ENCODE assay signal across 25 cellular contexts in genomic region chr6:112846711-112847110, GRCh38.
A peak's percentile ranks its signal among the peaks of the same experiment; 100 is the strongest.
DNase-seq lines count a peak whose midpoint lies in the region; TF ChIP-seq lines count a peak whose summit lies in the region.
"Had no signal": no experiment of that assay in that cellular context is flagged by ENCODE, and none has a peak within 500 bp of the region (broad histone marks: within the 10 kb centered on the region; RNA-seq: fewer than 3 reads in every experiment).

No MANE protein-coding gene starts in this region.

- peaks cover 10% of the 10 kb centered on the region for H3K36me3 Mint-ChIP-seq in osteocyte (ENCODE audit: unreplicated experiment)
- H3K36me3 Mint-ChIP-seq: CD4-positive, CD25-positive, alpha-beta regulatory T cell had no signal

- no peaks in the 10 kb centered on the region for H3K27me3 Mint-ChIP-seq in osteocyte (ENCODE audit: unreplicated experiment)
- H3K27me3 Mint-ChIP-seq: CD4-positive, CD25-positive, alpha-beta regulatory T cell had no signal

- H3K36me3 ChIP-seq in WERI-Rb-1 = no peaks in the 10 kb centered on the region
- H3K36me3 ChIP-seq: BE2C, MG63 had no signal

- TF ChIP-seq CTCF in osteocyte (IDR thresholded peaks at IDR 0.05) = no peak
- no peak for TF ChIP-seq CTCF in WERI-Rb-1 (IDR thresholded peaks at IDR 0.05; ENCODE audit: low read depth, low read length)
- no peak for TF ChIP-seq CTCF in GM13976 (IDR thresholded peaks at IDR 0.05; ENCODE audit: borderline replicate concordance, control extremely low read depth, extremely low read depth, insufficient read depth, missing control alignments)

- peak overlapping the region; percentile 56 for H3K27ac Mint-ChIP-seq in osteocyte (ENCODE audit: unreplicated experiment)
- H3K27ac Mint-ChIP-seq: CD4-positive, CD25-positive, alpha-beta regulatory T cell had no signal

- H3K27ac ChIP-seq in WERI-Rb-1 = no peak overlapping the region
- H3K27ac ChIP-seq: 22Rv1, KMS-11, RWPE1 had no signal

- no peak overlapping the region for H3K4me3 ChIP-seq in WERI-Rb-1 (ENCODE audit: low read depth, low read length)
- H3K4me3 ChIP-seq: MG63 had no signal

- in situ Hi-C loops in GM13976 (cut with MboI; ENCODE audit: low sequenced_read_pairs, unreplicated experiment) = no loop called here

- H3K27me3 ChIP-seq in WERI-Rb-1 (ENCODE audit: insufficient read depth, low read depth, severe bottlenecking) = no peaks in the 10 kb centered on the region
- H3K27me3 ChIP-seq: BE2C, MG63 had no signal

- DNase-seq in DMS 273 (lab: John Stamatoyannopoulos, UW; ENCODE audit: unreplicated experiment) = peak; percentile 13
- no peak for DNase-seq in DMS 273 treated with DMSO at 0.1 percent for 48 hours (lab: John Stamatoyannopoulos, UW)
- DNase-seq in amniotic epithelial cell (ENCODE audit: low read depth) = peak; percentile 11
- peak; percentile 53 for DNase-seq in left kidney (ENCODE audit: low read depth, low spot score)
- DNase-seq in osteocyte (ENCODE audit: extremely low spot score, unreplicated experiment) = no peak
- no peak for DNase-seq in WERI-Rb-1
- no peak for DNase-seq in NK-92 (lab: John Stamatoyannopoulos, UW; ENCODE audit: unreplicated experiment)
- DNase-seq in GM13976 (ENCODE audit: low spot score) = no peak
- DNase-seq: BE2C; CD4-positive, CD25-positive, alpha-beta regulatory T cell; COR-L47; DMS153; GF-D8; GOT3; MG63; NCI-H1048; NCI-H1436; NCI-H1930; NCI-H226; NCI-H524; NCI-H82; PC-3 had no signal

- H3K4me1 Mint-ChIP-seq in osteocyte (ENCODE audit: unreplicated experiment) = peaks cover 42% of the 10 kb centered on the region
- H3K4me1 Mint-ChIP-seq: CD4-positive, CD25-positive, alpha-beta regulatory T cell had no signal

- H3K9me3 ChIP-seq in WERI-Rb-1 (ENCODE audit: severe bottlenecking) = no peaks in the 10 kb centered on the region
- H3K9me3 ChIP-seq: BE2C, MG63 had no signal

- peak overlapping the region; percentile 24 for H3K4me3 Mint-ChIP-seq in osteocyte (ENCODE audit: unreplicated experiment)
- H3K4me3 Mint-ChIP-seq: CD4-positive, CD25-positive, alpha-beta regulatory T cell had no signal

- peaks cover 9% of the 10 kb centered on the region for H3K9me3 Mint-ChIP-seq in osteocyte (ENCODE audit: unreplicated experiment)

Comparison
In these comparisons a context has a peak if more than half of its experiments do, and no peak if none do; other contexts are left out.
1. DNase-seq: peak in DMS 273 (single experiment), amniotic epithelial cell (single experiment) and left kidney (single experiment); none in DMS 273 treated with DMSO at 0.1 percent for 48 hours (single experiment), osteocyte (single experiment), WERI-Rb-1 (single experiment), NK-92 (single experiment) and GM13976 (single experiment).